12 cellular contexts compared by ENCODE assay signal in the genomic region with DNA sequence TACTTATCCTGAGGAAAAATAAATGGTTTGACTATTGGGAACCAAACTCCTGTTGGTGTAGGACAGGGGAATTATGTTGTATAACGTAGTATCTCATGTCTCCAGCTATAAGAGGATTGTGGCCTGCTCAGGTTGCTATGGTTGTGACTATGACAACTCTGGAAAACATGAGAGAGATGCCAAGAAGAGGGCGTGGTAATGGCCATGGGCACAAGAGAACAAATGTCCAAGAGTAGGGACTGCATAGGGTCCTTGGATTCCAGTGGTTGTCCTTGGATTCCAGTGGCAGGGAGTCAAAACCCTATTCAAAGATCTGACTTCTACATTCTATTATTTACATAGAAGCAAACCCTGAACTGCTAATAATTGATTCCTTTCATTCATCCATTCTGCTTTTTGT. TPM values are rescaled to one million over a fixed set of nuclear protein-coding genes. Genes with fewer than 3 reads are reported as not detected.
DNase-seq lines count a peak whose midpoint lies in the region; ATAC-seq, FAIRE-seq and TF ChIP-seq lines count a peak whose summit lies in the region.
"Had no signal": no experiment of that assay in that cellular context is flagged by ENCODE, and none has a peak within 500 bp of the region (broad histone marks: within the 10 kb centered on the region; RNA-seq: fewer than 3 reads in every experiment).

No MANE protein-coding gene starts in this region.

- H3K36me3 Mint-ChIP-seq in astrocyte (ENCODE audit: low read depth, unreplicated experiment) (no peaks in the 10 kb centered on the region), type B pancreatic cell (no peaks in the 10 kb centered on the region)

- H3K4me2 ChIP-seq in astrocyte (ENCODE audit: low read length) (no peak overlapping the region), hepatocyte (peak overlapping the region; percentile 15)

- H3K27ac Mint-ChIP-seq in astrocyte (ENCODE audit: unreplicated experiment) (peak overlapping the region; percentile 9), type B pancreatic cell (peak overlapping the region; percentile 34)

- no peaks in the 10 kb centered on the region for H4K20me1 ChIP-seq in astrocyte (ENCODE audit: insufficient read depth, low read length)
- no peaks in the 10 kb centered on the region for H4K20me1 ChIP-seq in hepatocyte (ENCODE audit: insufficient read depth, poor library complexity, severe bottlenecking)

- TF ChIP-seq CTCF in astrocyte (IDR thresholded peaks at IDR 0.05; ENCODE audit: insufficient read depth, low read depth, low read length) (no peak), hepatocyte (IDR thresholded peaks at IDR 0.05; ENCODE audit: poor library complexity) (no peak), type B pancreatic cell (conservative IDR thresholded peaks at IDR 0.05) (no peak)

- WGBS in hepatocyte (ENCODE audit: low lambda C conversion rate, missing lambda C conversion rate), result 89% methylated on average over 2 of the region's 2 CpGs

- H3K27ac ChIP-seq in astrocyte (ENCODE audit: low read depth, low read length) (no peak overlapping the region), hepatocyte (peak overlapping the region; percentile 46)
- H3K27ac ChIP-seq: neutrophil had no signal

- ATAC-seq in HG03432 (IDR thresholded peaks at IDR 0.05; ENCODE audit: unreplicated experiment) (no peak), GM19463 (IDR thresholded peaks at IDR 0.05; ENCODE audit: unreplicated experiment) (no peak)

- H3K27me3 Mint-ChIP-seq in astrocyte (ENCODE audit: low read depth, unreplicated experiment) (no peaks in the 10 kb centered on the region), type B pancreatic cell (no peaks in the 10 kb centered on the region)

- no peaks in the 10 kb centered on the region for H3K9me2 ChIP-seq in hepatocyte (replicated peaks; ENCODE audit: insufficient read depth)

- no peak overlapping the region for H3K4me3 Mint-ChIP-seq in astrocyte (ENCODE audit: unreplicated experiment)
- H3K4me3 Mint-ChIP-seq in type B pancreatic cell, result no peak overlapping the region

- H3K79me2 ChIP-seq in astrocyte (ENCODE audit: insufficient read depth, low read length) (no peaks in the 10 kb centered on the region), hepatocyte (no peaks in the 10 kb centered on the region)

- peaks cover 10% of the 10 kb centered on the region for H3K4me1 Mint-ChIP-seq in astrocyte (ENCODE audit: low read depth, unreplicated experiment)
- peaks cover 6% of the 10 kb centered on the region for H3K4me1 Mint-ChIP-seq in type B pancreatic cell (ENCODE audit: unreplicated experiment)

- no peak for FAIRE-seq in astrocyte (lab: Jason Lieb, UNC)

- DNase-seq in NCI-H748 (lab: John Stamatoyannopoulos, UW; ENCODE audit: unreplicated experiment) (peak; percentile 26), NCI-H748 treated with DMSO at 0.1 percent for 48 hours (lab: John Stamatoyannopoulos, UW) (no peak), astrocyte (ENCODE audit: low read depth) (peak; percentile 44), hepatocyte (ENCODE audit: low spot score) (no peak), type B pancreatic cell (ENCODE audit: extremely low spot score, unreplicated experiment) (no peak)
- DNase-seq in stimulated activated naive CD4-positive, alpha-beta T cell (lab: John Stamatoyannopoulos, UW), result no peak
- DNase-seq: Kasumi-1; stimulated activated CD4-positive, alpha-beta T cell treated with anti-CD3 and anti-CD28 coated beads, Interleukin-4, amount 100 ng/mL, for 24 hours had no signal

- H2AFZ ChIP-seq in astrocyte (ENCODE audit: low read depth, low read length) (peak overlapping the region; percentile 2), hepatocyte (no peak overlapping the region)

- no peak overlapping the region for H3K4me3 ChIP-seq in astrocyte (ENCODE audit: insufficient read depth, low read depth, low read length)
- H3K4me3 ChIP-seq in hepatocyte, result no peak overlapping the region
- H3K4me3 ChIP-seq: coronary artery had no signal

- H3K9ac ChIP-seq in astrocyte (ENCODE audit: low read length), result no peak overlapping the region

- no peaks in the 10 kb centered on the region for H3K27me3 ChIP-seq in astrocyte (ENCODE audit: insufficient read depth, low read length)
- no peaks in the 10 kb centered on the region for H3K27me3 ChIP-seq in hepatocyte
- H3K27me3 ChIP-seq: neutrophil had no signal

- H3K36me3 ChIP-seq in astrocyte (ENCODE audit: insufficient read depth, low read length) (no peaks in the 10 kb centered on the region), hepatocyte (replicated peaks; ENCODE audit: insufficient read depth, low read depth) (no peaks in the 10 kb centered on the region)
- H3K36me3 ChIP-seq: neutrophil had no signal

- H3K9me3 ChIP-seq in astrocyte (ENCODE audit: insufficient read depth, low read depth, low read length) (no peaks in the 10 kb centered on the region), hepatocyte (ENCODE audit: low read depth) (no peaks in the 10 kb centered on the region)
- H3K9me3 ChIP-seq: neutrophil had no signal

- H3K9me3 Mint-ChIP-seq in astrocyte (ENCODE audit: unreplicated experiment) (no peaks in the 10 kb centered on the region), type B pancreatic cell (no peaks in the 10 kb centered on the region)

- H3K4me1 ChIP-seq in astrocyte (ENCODE audit: insufficient read depth, low read length), result no peaks in the 10 kb centered on the region
- H3K4me1 ChIP-seq in hepatocyte (ENCODE audit: insufficient read depth), result peaks cover 7% of the 10 kb centered on the region

RNA-seq across cellular contexts. Expression of gene MOB1B, which starts 6.8 kb away (rescaled TPM):
- 36.0 and 40.6 TPM in 2 replicates for total RNA-seq in astrocyte
- total RNA-seq in hepatocyte, result 20.6 and 23.5 TPM in 2 replicates
- polyA plus RNA-seq in hepatocyte, result 2.7 and 5.3 TPM in 2 replicates
- total RNA-seq in type B pancreatic cell (ENCODE audit: low replicate concordance), result 34.4 and 48.2 TPM in 2 replicates

RNA-seq across cellular contexts. Expression of gene GRSF1, which starts 55.7 kb away (rescaled TPM):
- total RNA-seq in astrocyte, result 112 and 114 TPM in 2 replicates
- total RNA-seq in hepatocyte, result 85.1 and 85.4 TPM in 2 replicates
- 78.2 and 80.0 TPM in 2 replicates for polyA plus RNA-seq in hepatocyte
- total RNA-seq in type B pancreatic cell (ENCODE audit: low replicate concordance), result 91.6 and 95.5 TPM in 2 replicates

Comparison
In these comparisons a context has a peak if more than half of its experiments do, and no peak if none do; other contexts are left out.
1. DNase-seq: peak in NCI-H748 (single experiment) and astrocyte (single experiment); none in NCI-H748 treated with DMSO at 0.1 percent for 48 hours (single experiment), hepatocyte (single experiment), type B pancreatic cell (single experiment) and stimulated activated naive CD4-positive, alpha-beta T cell (0 of 6).